1 cellular context compared by ENCODE assay signal in genomic region chr20:49821381-49821780, GRCh38.
TF ChIP-seq lines count a peak whose summit lies in the region.

No MANE protein-coding gene starts in this region.

TF ChIP-seq in IMR-90, 13 proteins besides CTCF, POLR2A, EP300 and RAD21 (continued from another document):
- TF ChIP-seq RFX5 (IDR thresholded peaks at IDR 0.05; ENCODE audit: low read depth, low read length) (no peak), MXI1 (IDR thresholded peaks at IDR 0.05; ENCODE audit: borderline replicate concordance, low read depth, low read length) (no peak), CHD1 (IDR thresholded peaks at IDR 0.05; ENCODE audit: low read depth, low read length) (no peak), NFE2L2 (IDR thresholded peaks at IDR 0.05; ENCODE audit: low read depth, low read length) (no peak), SMC3 (IDR thresholded peaks at IDR 0.05; ENCODE audit: low read depth, low read length) (no peak), FOS (IDR thresholded peaks at IDR 0.05; ENCODE audit: low read depth, low read length) (no peak), RCOR1 (IDR thresholded peaks at IDR 0.05; ENCODE audit: insufficient replicate concordance, low read length) (no peak), CEBPB (IDR thresholded peaks at IDR 0.05; ENCODE audit: low read depth, low read length) (no peak)
TF ChIP-seq in IMR-90: peak in this region for 0.
